In genomic region chr11:9462806-9463537, GRCh38 we compare ENCODE assay signal across 9 cellular contexts. TPM values are rescaled to one million over a fixed set of nuclear protein-coding genes. Genes with fewer than 3 reads are reported as not detected.
DNase-seq lines count a peak whose midpoint lies in the region; ATAC-seq, FAIRE-seq and TF ChIP-seq lines count a peak whose summit lies in the region.
"Had no signal": no experiment of that assay in that cellular context is flagged by ENCODE, and none has a peak within 500 bp of the region (broad histone marks: within the 10 kb centered on the region; RNA-seq: fewer than 3 reads in every experiment).

No MANE protein-coding gene starts in this region.

- POLR2A ChIA-PET in CD4-positive, alpha-beta memory T cell (lab: Charles Lee; ENCODE audit: partially characterized antibody) = no interaction called here
- POLR2A ChIA-PET in GM12878 (lab: Charles Lee) = interaction anchor here (1.0 kb wide), 1 partner anchor 115 kb away, joined by 3 read pairs; no protein-coding TSS in a partner anchor

- RAD21 ChIA-PET in GM12878 (lab: Charles Lee; ENCODE audit: unreplicated experiment) = interaction anchor here (1.0 kb wide), 1 partner anchor 12 kb away, joined by 3 read pairs; no protein-coding TSS in a partner anchor

- WGBS in GM12878 (ENCODE audit: insufficient coverage, insufficient replicate concordance, low lambda C conversion rate, missing lambda C conversion rate) = 3% methylated on average over 8 of the region's 8 CpGs
- WGBS in neuronal stem cell (ENCODE audit: extremely low coverage in 2 of 2, insufficient read length in 2 of 2, insufficient replicate concordance in 1 of 2), 2 donors = no CpG with 5 or more reads among the region's 8 CpGs

- TF ChIP-seq RAD21 in GM12878 (IDR thresholded peaks at IDR 0.05; ENCODE audit: insufficient read depth, low read depth, low read length) = no peak

- TF ChIP-seq POLR2A in GM12878 (IDR thresholded peaks at IDR 0.05; ENCODE audit: low read depth, low read length) = no peak

- in situ Hi-C loops in GM12878 (cut with MboI) = no loop called here

- no peaks in the 10 kb centered on the region for H3K9me3 Mint-ChIP-seq in CD4-positive, alpha-beta memory T cell
- no peaks in the 10 kb centered on the region for H3K9me3 Mint-ChIP-seq in natural killer cell treated with Interleukin-12 subunit alpha and Interleukin-12 subunit beta and Interleukin-15 and Interleukin-18, amount 100 ng/mL, for 72 hours

- H3K36me3 Mint-ChIP-seq in CD4-positive, alpha-beta memory T cell = peaks cover 8 to 16% of the 10 kb centered on the region in 2 donors
- H3K36me3 Mint-ChIP-seq in natural killer cell treated with Interleukin-12 subunit alpha and Interleukin-12 subunit beta and Interleukin-15 and Interleukin-18, amount 100 ng/mL, for 72 hours = peaks cover 6% of the 10 kb centered on the region

- no peak overlapping the region for H3K4ac ChIP-seq in neuronal stem cell (ENCODE audit: low read length)

- no peak for DNase-seq in CD4-positive, alpha-beta memory T cell
- DNase-seq in GM12878 (ENCODE audit: low read depth, low spot score) (peak; percentile 59), NOMO-1 (lab: John Stamatoyannopoulos, UW; ENCODE audit: unreplicated experiment in 2 of 2) (no peak), neuronal stem cell (ENCODE audit: low spot score) (no peak)
- DNase-seq in natural killer cell treated with Interleukin-12 subunit alpha and Interleukin-12 subunit beta and Interleukin-15 and Interleukin-18, amount 100 ng/mL, for 72 hours (ENCODE audit: low spot score) = no peak
- no peak for DNase-seq in central memory CD4-positive, alpha-beta T cell
- DNase-seq: NCI-H2029 had no signal

- TF ChIP-seq CTCF in KMS-11 (conservative IDR thresholded peaks at IDR 0.05; ENCODE audit: low read depth, low read length) (no peak), GM12878 (IDR thresholded peaks at IDR 0.05 in 2 of 3, conservative IDR thresholded peaks at IDR 0.05 in 1 of 3; ENCODE audit: control insufficient read depth in 2 of 3, extremely low read depth in 1 of 3, insufficient read depth in 1 of 3, low read depth in 3 of 3, low read length in 3 of 3) (no peak)

- H3K23ac ChIP-seq in neuronal stem cell (ENCODE audit: low read depth, low read length, poor library complexity) = no peak overlapping the region

- peak overlapping the region; percentile 57 to 98 (median 85) for H3K27ac Mint-ChIP-seq in CD4-positive, alpha-beta memory T cell
- H3K27ac Mint-ChIP-seq in natural killer cell treated with Interleukin-12 subunit alpha and Interleukin-12 subunit beta and Interleukin-15 and Interleukin-18, amount 100 ng/mL, for 72 hours = peak overlapping the region; percentile 97 to 99

- peak in 1 of 2 experiments; percentile 55; a peak in 1 of 4 replicates for TF ChIP-seq EP300 in GM12878 (IDR thresholded peaks at IDR 0.05; ENCODE audit: borderline replicate concordance in 1 of 2, control insufficient read depth in 1 of 2, low read depth in 2 of 2, low read length in 2 of 2)

- H3K27me3 Mint-ChIP-seq in CD4-positive, alpha-beta memory T cell = no peaks in the 10 kb centered on the region
- no peaks in the 10 kb centered on the region for H3K27me3 Mint-ChIP-seq in natural killer cell treated with Interleukin-12 subunit alpha and Interleukin-12 subunit beta and Interleukin-15 and Interleukin-18, amount 100 ng/mL, for 72 hours

- H3K4me1 ChIP-seq in CD4-positive, alpha-beta memory T cell (ENCODE audit: insufficient read depth, low read length) = peaks cover 33% of the 10 kb centered on the region
- peaks cover 18% of the 10 kb centered on the region for H3K4me1 ChIP-seq in KMS-11 (ENCODE audit: low read depth, poor library complexity, severe bottlenecking)
- peaks cover 7% of the 10 kb centered on the region for H3K4me1 ChIP-seq in GM12878 (ENCODE audit: control insufficient read depth, insufficient read depth, low read length)
- H3K4me1 ChIP-seq in neuronal stem cell (ENCODE audit: control insufficient read depth in 2 of 2, insufficient read depth in 1 of 2, low read depth in 1 of 2, low read length in 2 of 2) = no peaks in the 10 kb centered on the region

- no peak overlapping the region for H2AFZ ChIP-seq in KMS-11 (ENCODE audit: low read depth)
- H2AFZ ChIP-seq in GM12878 (ENCODE audit: control insufficient read depth, low read depth, low read length) = no peak overlapping the region
- no peak overlapping the region for H2AFZ ChIP-seq in neuronal stem cell (ENCODE audit: low read length)

- H3K36me3 ChIP-seq in CD4-positive, alpha-beta memory T cell (ENCODE audit: insufficient read depth, low read length) = no peaks in the 10 kb centered on the region
- H3K36me3 ChIP-seq in KMS-11 (ENCODE audit: insufficient read depth) (no peaks in the 10 kb centered on the region), GM12878 (ENCODE audit: control insufficient read depth in 2 of 2, insufficient read depth in 2 of 2, low read length in 1 of 2) (no peaks in the 10 kb centered on the region), neuronal stem cell (replicated peaks in 1 of 2; ENCODE audit: control insufficient read depth in 2 of 2, insufficient read depth in 2 of 2, low read length in 2 of 2) (no peaks in the 10 kb centered on the region)

- FAIRE-seq in GM12878 (lab: Jason Lieb, UNC) = peak; percentile 82

- no peak overlapping the region for H4K91ac ChIP-seq in neuronal stem cell (ENCODE audit: low read depth, low read length, poor library complexity)

- H3K27ac ChIP-seq in CD4-positive, alpha-beta memory T cell (ENCODE audit: low read depth, low read length) = peak overlapping the region; percentile 8
- H3K27ac ChIP-seq in KMS-11 (no peak overlapping the region; the same call in 1 of the 2 replicates), GM12878 (ENCODE audit: control insufficient read depth, insufficient read depth) (peak overlapping the region; percentile 97), neuronal stem cell (replicated peaks; ENCODE audit: low read length) (no peak overlapping the region)

- H3K79me2 ChIP-seq in KMS-11 (ENCODE audit: insufficient read depth, low read depth) (peaks cover 47% of the 10 kb centered on the region), GM12878 (ENCODE audit: control insufficient read depth, insufficient read depth, low read length) (peaks cover 52% of the 10 kb centered on the region)

- H2AK5ac ChIP-seq in neuronal stem cell (ENCODE audit: low read depth, low read length) = no peak overlapping the region

- H3K9me3 ChIP-seq in CD4-positive, alpha-beta memory T cell (ENCODE audit: control insufficient read depth in 1 of 2, low read length in 2 of 2) = no peaks in the 10 kb centered on the region
- H3K9me3 ChIP-seq in GM12878 (replicated peaks; ENCODE audit: control insufficient read depth, insufficient read depth, low read length) (no peaks in the 10 kb centered on the region), neuronal stem cell (replicated peaks in 1 of 2; ENCODE audit: control insufficient read depth in 2 of 2, insufficient read depth in 1 of 2, low read depth in 1 of 2, low read length in 2 of 2) (no peaks in the 10 kb centered on the region)

- no peaks in the 10 kb centered on the region for H4K20me1 ChIP-seq in KMS-11 (ENCODE audit: insufficient read depth)
- H4K20me1 ChIP-seq in GM12878 (ENCODE audit: control insufficient read depth, insufficient read depth) = no peaks in the 10 kb centered on the region

- peaks cover 21 to 46% (median 34%) of the 10 kb centered on the region in 4 donors for H3K4me1 Mint-ChIP-seq in CD4-positive, alpha-beta memory T cell
- H3K4me1 Mint-ChIP-seq in natural killer cell treated with Interleukin-12 subunit alpha and Interleukin-12 subunit beta and Interleukin-15 and Interleukin-18, amount 100 ng/mL, for 72 hours (ENCODE audit: low read depth in 2 of 2) = peaks cover 26 to 35% of the 10 kb centered on the region in 2 donors

- peak overlapping the region; percentile 71 to 88 (median 77) for H3K4me3 Mint-ChIP-seq in CD4-positive, alpha-beta memory T cell
- peak overlapping the region; percentile 97 for H3K4me3 Mint-ChIP-seq in natural killer cell treated with Interleukin-12 subunit alpha and Interleukin-12 subunit beta and Interleukin-15 and Interleukin-18, amount 100 ng/mL, for 72 hours

- H3K9ac ChIP-seq in KMS-11 (no peak overlapping the region), GM12878 (ENCODE audit: control insufficient read depth, insufficient read depth, low read length) (no peak overlapping the region; the same call in 1 of the 2 replicates), neuronal stem cell (ENCODE audit: low read depth, low read length, poor library complexity) (no peak overlapping the region)

- H2BK5ac ChIP-seq in neuronal stem cell (ENCODE audit: low read length) = no peak overlapping the region

- H3K18ac ChIP-seq in neuronal stem cell (ENCODE audit: low read length) = no peak overlapping the region

- no peak overlapping the region for H4K8ac ChIP-seq in neuronal stem cell (ENCODE audit: low read depth, low read length)

- no peak overlapping the region for H2BK12ac ChIP-seq in neuronal stem cell (ENCODE audit: low read length)

- SMC1A ChIA-PET in GM12878 (lab: Charles Lee; ENCODE audit: uncharacterized antibody, unreplicated experiment) = no interaction called here

- no peak overlapping the region for H2BK120ac ChIP-seq in neuronal stem cell (ENCODE audit: low read depth, low read length)

- no peaks in the 10 kb centered on the region for H3K27me3 ChIP-seq in CD4-positive, alpha-beta memory T cell (ENCODE audit: insufficient read depth, low read length)
- H3K27me3 ChIP-seq in KMS-11 (ENCODE audit: insufficient read depth, low read depth) = no peaks in the 10 kb centered on the region
- no peaks in the 10 kb centered on the region for H3K27me3 ChIP-seq in GM12878 (replicated peaks in 1 of 2; ENCODE audit: control insufficient read depth in 2 of 2, insufficient read depth in 2 of 2, low read length in 1 of 2)
- no peaks in the 10 kb centered on the region for H3K27me3 ChIP-seq in neuronal stem cell (ENCODE audit: control insufficient read depth in 3 of 3, insufficient read depth in 3 of 3, low read depth in 1 of 3, low read length in 3 of 3)

- ATAC-seq in GM12878 (no peak), GM21528 (IDR thresholded peaks at IDR 0.05; ENCODE audit: low FRiP score, unreplicated experiment) (no peak)
- ATAC-seq in natural killer cell treated with Interleukin-12 subunit alpha and Interleukin-12 subunit beta and Interleukin-15 and Interleukin-18, amount 100 ng/mL, for 72 hours = no peak

- H3K4me3 ChIP-seq in CD4-positive, alpha-beta memory T cell (ENCODE audit: low read length in 2 of 2) = no peak overlapping the region
- H3K4me3 ChIP-seq in KMS-11 (IDR thresholded peaks at IDR 0.05; ENCODE audit: insufficient read depth, low read depth, low read length) = no peak overlapping the region
- H3K4me3 ChIP-seq in GM12878 = peak overlapping the region; percentile 64
- H3K4me3 ChIP-seq in neuronal stem cell (ENCODE audit: low read length in 2 of 2) = no peak overlapping the region

- no TSS peak for BruUV-seq in GM12878 (replicated peaks; lab: Mats Ljungman, UMichigan)

- H2BK15ac ChIP-seq in neuronal stem cell (ENCODE audit: low read length) = no peak overlapping the region

- intact Hi-C loops in CD4-positive, alpha-beta memory T cell (cut with micrococcal nuclease) = loop anchor here (5.0 kb wide), 1 partner anchor 839 kb away; no protein-coding TSS in a partner anchor
- intact Hi-C loops in GM12878 (cut with micrococcal nuclease; ENCODE audit: unreplicated experiment) = loop anchor here (2.0 to 5.0 kb wide), 3 partner anchors 110 to 284 kb away; partner anchors contain the start of gene WEE1

- CTCF ChIA-PET in CD4-positive, alpha-beta memory T cell (lab: Charles Lee; ENCODE audit: partially characterized antibody) = interaction anchor here (3.3 kb wide), 1 partner anchor 44 kb away, joined by 12 read pairs; no protein-coding TSS in a partner anchor
- CTCF ChIA-PET in GM12878 (lab: Yijun Ruan, JAX) = no interaction called here

- H3K79me1 ChIP-seq in neuronal stem cell (ENCODE audit: low read depth, low read length) = peaks cover 4% of the 10 kb centered on the region

- peak overlapping the region; percentile 67; the same call in 1 of the 2 replicates for H3K4me2 ChIP-seq in KMS-11
- H3K4me2 ChIP-seq in GM12878 (ENCODE audit: control insufficient read depth, insufficient read depth) = peak overlapping the region; percentile 83
- H3K4me2 ChIP-seq in neuronal stem cell (ENCODE audit: insufficient read depth, low read length, poor library complexity, severe bottlenecking) = no peak overlapping the region

- H3K14ac ChIP-seq in neuronal stem cell (ENCODE audit: low read length) = no peak overlapping the region

RNA-seq across cellular contexts. Expression of gene ZNF143, which starts 2.2 kb away (rescaled TPM):
- total RNA-seq in CD4-positive, alpha-beta memory T cell = 10 to 100 TPM; 50.5 to 51.1 TPM
- 10 to 100 TPM; 41.7 to 54.6 TPM for polyA plus RNA-seq in CD4-positive, alpha-beta memory T cell
- 50.3 and 68.1 TPM in 2 replicates for total RNA-seq in GM12878 (2013; cell fraction: nucleolus; rRNA removed)
- total RNA-seq in GM12878 (2014; rRNA removed) = 15.3 and 20.0 TPM in 2 replicates
- total RNA-seq in GM12878 (2014; rRNA removed; fragmentation: Illumina TruSeq; extraction: Trizol) = 25.4 and 29.5 TPM in 2 replicates
- 18.5 and 22.1 TPM in 2 replicates for total RNA-seq in GM12878 (2021)
- polyA plus RNA-seq in GM12878 (2011; ENCODE audit: low read depth) = 19.6 TPM
- polyA plus RNA-seq in GM12878 (2011; rRNA removed) = 33.9 and 48.7 TPM in 2 replicates
- 32.8 and 40.1 TPM in 2 replicates for polyA plus RNA-seq in GM12878 (2011; cell fraction: cytosol; rRNA removed)
- polyA plus RNA-seq in GM12878 (2011; cell fraction: nucleus; rRNA removed) = 24.6 and 30.6 TPM in 2 replicates
- 13.0 and 14.9 TPM in 2 replicates for polyA plus RNA-seq in GM12878 (2012)
- 20.3 and 25.0 TPM in 2 replicates for polyA plus RNA-seq in GM12878 (2014; fragmentation: Illumina TruSeq; extraction: Trizol)
- 10 to 100 TPM; 16.1 to 18.3 TPM for polyA plus RNA-seq in GM12878 (2014; fragmentation: Nextera tagmentation; extraction: Ambion mirVana)
- 13.6 and 16.0 TPM in 2 replicates for polyA plus RNA-seq in GM12878 (2014; rRNA removed)
- 10 to 100 TPM; 20.6 to 21.8 TPM for polyA plus RNA-seq in GM12878 (2016; fragmentation: Nextera tagmentation; extraction: Ambion mirVana)
- polyA minus RNA-seq in GM12878 (2011; rRNA and poly(A)+ RNA removed) = 93.2 and 153 TPM in 2 replicates
- 15.5 and 17.0 TPM in 2 replicates for polyA minus RNA-seq in GM12878 (2011; cell fraction: cytosol; rRNA and poly(A)+ RNA removed)
- polyA minus RNA-seq in GM12878 (2011; cell fraction: nucleus; rRNA and poly(A)+ RNA removed) = 16.8 and 29.9 TPM in 2 replicates
- 10 to 100 TPM; 32.1 to 37.1 TPM for total RNA-seq in natural killer cell treated with Interleukin-12 subunit alpha and Interleukin-12 subunit beta and Interleukin-15 and Interleukin-18, amount 100 ng/mL, for 72 hours
- 24.4 TPM for polyA plus RNA-seq in neuronal stem cell (2013, experiment 1 of 2)
- polyA plus RNA-seq in neuronal stem cell (2013, experiment 2 of 2) = 23.7 TPM

Comparison
In these comparisons a context has a peak if more than half of its experiments do, and no peak if none do; other contexts are left out.
1. H3K27ac ChIP-seq: peak in CD4-positive, alpha-beta memory T cell (single experiment) and GM12878 (single experiment); none in KMS-11 (single experiment) and neuronal stem cell (single experiment).